ENCODE assay signal across 21 cellular contexts in genomic region chr13:26599403-26599802, GRCh38. TPM values are rescaled to one million over a fixed set of nuclear protein-coding genes. Genes with fewer than 3 reads are reported as not detected.
"Had no signal": no experiment of that assay in that cellular context is flagged by ENCODE, and none has a peak within 500 bp of the region (broad histone marks: within the 10 kb centered on the region; RNA-seq: fewer than 3 reads in every experiment).

No MANE protein-coding gene starts in this region.

- H3K9me3 ChIP-seq: colonic mucosa, mucosa of descending colon, neutrophil, thyroid gland had no signal

- H3K4me1 Mint-ChIP-seq: stimulated activated naive B cell treated with anti-CD40 and anti-IgM and Interleukin-4, amounts not matched to agents 10 μg/mL and 1 μg/mL and 100 μg/mL, for 72 hours had no signal

- H3K36me3 Mint-ChIP-seq: naive thymus-derived CD4-positive, alpha-beta T cell had no signal

- DNase-seq: activated CD4-positive, alpha-beta T cell treated with anti-CD3 and anti-CD28 coated beads for 4 hours; activated CD8-positive, alpha-beta memory T cell treated with anti-CD3 and anti-CD28 coated beads, Interleukin-2, amount 50 U/mL, for 4 hours; activated CD8-positive, alpha-beta T cell treated with anti-CD3 and anti-CD28 coated beads, Interleukin-2, amount 10 ng/mL, durations not matched to agents 7 days and 5 days; activated gamma-delta T cell; activated T-cell treated with anti-CD3 and anti-CD28 coated beads, Interleukin-2, amount 50 U/mL, for 72 hours; caudate nucleus; colonic mucosa; foreskin fibroblast; hippocampal formation; left lung; mucosa of descending colon; naive thymus-derived CD4-positive, alpha-beta T cell; posterior cingulate gyrus; stimulated activated CD4-positive, alpha-beta T cell treated with anti-CD3 and anti-CD28 coated beads, Interleukin-2, amount 100 ng/mL, for 48 hours; stimulated activated naive B cell treated with anti-CD40 and anti-IgM and Interleukin-4, amounts not matched to agents 10 μg/mL and 1 μg/mL and 100 μg/mL, for 72 hours; thyroid gland; uterus had no signal

- H3K27ac Mint-ChIP-seq: activated CD8-positive, alpha-beta T cell treated with anti-CD3 and anti-CD28 coated beads, Interleukin-2, amount 10 ng/mL, durations not matched to agents 7 days and 5 days; activated naive CD4-positive, alpha-beta T cell treated with anti-CD3 and anti-CD28 coated beads, Interleukin-2, amount 50 U/mL, for 72 hours; activated T-cell treated with anti-CD3 and anti-CD28 coated beads, Interleukin-2, amount 50 U/mL, for 72 hours; naive thymus-derived CD4-positive, alpha-beta T cell; stimulated activated naive B cell treated with anti-CD40 and anti-IgM and Interleukin-4, amounts not matched to agents 10 μg/mL and 1 μg/mL and 100 μg/mL, for 72 hours; WTC11 had no signal

- ATAC-seq: activated CD8-positive, alpha-beta T cell treated with anti-CD3 and anti-CD28 coated beads, Interleukin-2, amount 10 ng/mL, durations not matched to agents 7 days and 5 days; activated naive CD4-positive, alpha-beta T cell treated with anti-CD3 and anti-CD28 coated beads, Interleukin-2, amount 50 U/mL, for 72 hours; activated T-cell treated with anti-CD3 and anti-CD28 coated beads, Interleukin-2, amount 50 U/mL, for 72 hours; mucosa of descending colon; naive thymus-derived CD4-positive, alpha-beta T cell; stimulated activated naive B cell treated with anti-CD40 and anti-IgM and Interleukin-4, amounts not matched to agents 10 μg/mL and 1 μg/mL and 100 μg/mL, for 72 hours; WTC11 had no signal

- H3K4me3 Mint-ChIP-seq: activated CD8-positive, alpha-beta T cell treated with anti-CD3 and anti-CD28 coated beads, Interleukin-2, amount 10 ng/mL, durations not matched to agents 7 days and 5 days; activated T-cell treated with anti-CD3 and anti-CD28 coated beads, Interleukin-2, amount 50 U/mL, for 72 hours; naive thymus-derived CD4-positive, alpha-beta T cell; stimulated activated naive B cell treated with anti-CD40 and anti-IgM and Interleukin-4, amounts not matched to agents 10 μg/mL and 1 μg/mL and 100 μg/mL, for 72 hours; WTC11 had no signal

- H3K27me3 ChIP-seq: colonic mucosa, esophagus muscularis mucosa, left lung, thyroid gland, uterus had no signal

- H3K27ac ChIP-seq: colonic mucosa, left lung, neutrophil, thyroid gland had no signal

- H3K4me1 ChIP-seq: colonic mucosa, uterus had no signal

- H3K4me3 ChIP-seq: colonic mucosa, esophagus muscularis mucosa, left lung, mucosa of descending colon, thyroid gland, uterus had no signal

- H3K36me3 ChIP-seq: colonic mucosa, esophagus muscularis mucosa, left lung, neutrophil, thyroid gland, uterus had no signal

RNA-seq across cellular contexts. Expression of gene WASF3, which starts 41.9 kb away (rescaled TPM):
- total RNA-seq: activated CD8-positive, alpha-beta T cell treated with anti-CD3 and anti-CD28 coated beads, Interleukin-2, amount 10 ng/mL, durations not matched to agents 7 days and 5 days had no signal
- polyA plus RNA-seq: naive thymus-derived CD4-positive, alpha-beta T cell had no signal
